1 cellular context compared by ENCODE assay signal in the genomic region with DNA sequence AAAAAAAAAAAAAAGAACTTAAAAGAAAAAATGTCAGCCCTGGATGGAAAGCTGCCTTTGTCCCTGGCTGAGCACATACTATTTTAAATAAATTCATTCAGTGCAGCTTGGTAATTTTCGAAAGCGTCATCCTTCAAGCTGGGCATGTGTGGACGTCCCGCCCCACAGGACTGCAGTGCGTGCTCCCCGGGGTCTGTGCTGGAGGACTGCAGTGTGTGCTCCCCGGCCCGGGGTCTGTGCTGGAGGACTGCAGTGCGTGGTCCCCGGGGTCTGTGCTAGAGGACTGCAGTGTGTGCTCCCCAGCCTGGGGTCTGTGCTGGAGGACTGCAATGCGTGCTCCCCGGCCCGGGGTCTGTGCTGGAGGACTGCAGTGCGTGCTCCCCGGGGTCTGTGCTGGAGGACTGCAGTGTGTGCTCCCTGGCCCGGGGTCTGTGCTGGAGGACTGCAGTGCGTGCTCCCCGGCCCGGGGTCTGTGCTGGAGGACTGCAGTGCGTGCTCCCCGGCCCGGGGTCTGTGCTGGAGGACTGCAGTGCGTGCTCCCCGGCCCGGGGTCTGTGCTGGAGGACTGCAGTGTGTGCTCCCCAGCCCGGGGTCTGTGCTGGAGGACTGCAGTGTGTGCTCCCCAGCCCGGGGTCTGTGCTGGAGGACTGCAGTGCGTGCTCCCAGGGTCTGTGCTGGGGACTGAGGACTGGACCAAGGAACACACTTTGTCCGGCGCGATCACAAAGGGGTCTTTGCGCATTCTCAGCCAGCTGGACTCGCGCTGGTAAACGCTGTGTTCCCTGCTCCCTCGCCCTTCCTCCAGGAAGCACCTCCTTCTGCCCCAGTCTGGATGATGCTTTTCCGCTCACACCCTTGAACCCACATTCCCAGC.
TF ChIP-seq lines count a peak whose summit lies in the region.

No MANE protein-coding gene starts in this region.

TF ChIP-seq in K562, 482 proteins besides CTCF, POLR2A, EP300 and RAD21:
- TF ChIP-seq ZNF263 (CRISPR knock-in tag; IDR thresholded peaks at IDR 0.05; ENCODE audit: borderline replicate concordance): peak; percentile 78
TF ChIP-seq in K562: peak in this region for 1; not testable (repeated sequence) for 481.
